In genomic region chr2:27753744-27754588, GRCh38 we compare ENCODE assay signal across 8 cellular contexts.
DNase-seq lines count a peak whose midpoint lies in the region; ATAC-seq and TF ChIP-seq lines count a peak whose summit lies in the region.

No MANE protein-coding gene starts in this region.

- no peak for ATAC-seq in HG03095 (IDR thresholded peaks at IDR 0.05; ENCODE audit: unreplicated experiment)

- in situ Hi-C loops in astrocyte of the spinal cord (cut with HindIII; ENCODE audit: low sequenced_read_pairs) = no loop called here

- DNase-seq in NCI-H1436 (lab: John Stamatoyannopoulos, UW) = peak; percentile 32
- peak; percentile 62 for DNase-seq in T-helper 9 cell
- DNase-seq in astrocyte of the spinal cord (ENCODE audit: low read depth, low spot score) = peak; percentile 81
- peak; percentile 79 for DNase-seq in iPS-NIHi11 (ENCODE audit: low spot score)
- DNase-seq in stimulated activated CD4-positive, alpha-beta T cell treated with anti-CD3 and anti-CD28 coated beads, Interleukin-1b, Interleukin-23, amount 100 ng/mL, for 24 hours (ENCODE audit: low read depth in 4 of 4, low spot score in 1 of 4) = peak; percentile 47 to 73 (median 58)
- no peak for DNase-seq in NCI-H1105 (lab: John Stamatoyannopoulos, UW)

- TF ChIP-seq CTCF in GM12873 (IDR thresholded peaks at IDR 0.05; ENCODE audit: insufficient read depth, low read depth, low read length, missing control alignments) = peak; percentile 93
- peak; percentile 94 for TF ChIP-seq CTCF in astrocyte of the spinal cord (IDR thresholded peaks at IDR 0.05; ENCODE audit: low read depth, low read length)

- H3K4me3 ChIP-seq in astrocyte of the spinal cord (ENCODE audit: low read depth, low read length) = no peak overlapping the region
